Comparison of ENCODE assay signal across 18 cellular contexts in the genomic region with DNA sequence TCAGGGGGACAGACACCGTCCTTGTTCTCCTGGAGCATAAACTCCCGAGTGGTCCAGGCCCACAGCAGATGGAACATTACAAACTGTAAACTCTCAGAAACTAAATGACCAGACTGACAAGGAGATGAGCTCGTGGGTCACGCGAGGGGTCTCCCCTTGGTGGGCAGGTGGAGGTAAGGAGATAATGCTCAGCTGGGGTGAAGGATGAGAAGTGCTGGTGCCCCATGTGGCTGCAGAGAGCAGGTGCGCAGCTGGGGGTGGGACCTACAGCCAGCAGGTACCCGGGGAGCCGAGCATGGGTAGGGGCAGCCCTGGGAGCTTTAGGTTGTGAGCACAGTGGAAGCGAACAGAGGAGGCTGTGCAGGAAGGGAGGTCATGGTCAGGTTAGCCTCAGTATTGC. TPM values are rescaled to one million over a fixed set of nuclear protein-coding genes. Genes with fewer than 3 reads are reported as not detected.
A peak's percentile ranks its signal among the peaks of the same experiment; 100 is the strongest.
DNase-seq lines count a peak whose midpoint lies in the region; ATAC-seq, FAIRE-seq and TF ChIP-seq lines count a peak whose summit lies in the region.
"Had no signal": no experiment of that assay in that cellular context is flagged by ENCODE, and none has a peak within 500 bp of the region (broad histone marks: within the 10 kb centered on the region; RNA-seq: fewer than 3 reads in every experiment).

No MANE protein-coding gene starts in this region.

- no peak overlapping the region for H4K91ac ChIP-seq in H9 (ENCODE audit: insufficient read length, low read depth, low read length)

- no peak overlapping the region for H3K18ac ChIP-seq in H9 (ENCODE audit: insufficient read length, low read depth, low read length)

- dilution Hi-C loops in keratinocyte (cut with MboI; ENCODE audit: extremely low pct_ligation_motif_present, low sequenced_read_pairs), result no loop called here

- H3K36me3 ChIP-seq in DND-41 (ENCODE audit: insufficient read depth, low read length) (no peaks in the 10 kb centered on the region), keratinocyte (ENCODE audit: control insufficient read depth in 2 of 2, extremely low read depth in 1 of 2, insufficient read depth in 2 of 2, low read length in 2 of 2) (no peaks in the 10 kb centered on the region), gastrocnemius medialis (no peaks in the 10 kb centered on the region)
- H3K36me3 ChIP-seq: BLaER1 treated with 17β-estradiol and CSF1 and Interleukin-3, amounts not matched to agents 10 nM and 100 nM had no signal

- no peaks in the 10 kb centered on the region for H3K4me1 ChIP-seq in DND-41 (ENCODE audit: insufficient read depth, low read length)
- no peaks in the 10 kb centered on the region for H3K4me1 ChIP-seq in H9 (ENCODE audit: insufficient read depth, low read length)
- H3K4me1 ChIP-seq in keratinocyte (ENCODE audit: control insufficient read depth, extremely low read depth, insufficient read depth, low read length), result no peaks in the 10 kb centered on the region
- H3K4me1 ChIP-seq in gastrocnemius medialis, result no peaks in the 10 kb centered on the region
- H3K4me1 ChIP-seq: BLaER1 treated with 17β-estradiol and CSF1 and Interleukin-3, amounts not matched to agents 10 nM and 100 nM had no signal

- H3K4me3 Mint-ChIP-seq in H9 (no peak overlapping the region; a peak in 1 of 5 replicates), brain (no peak overlapping the region), mesothelial cell of epicardium (no peak overlapping the region)

- H2BK12ac ChIP-seq in H9 (ENCODE audit: insufficient read length, low read depth, low read length), result no peak overlapping the region

- no peaks in the 10 kb centered on the region for H3K79me1 ChIP-seq in H9 (ENCODE audit: insufficient read depth, low read depth, low read length, poor library complexity, severe bottlenecking)

- H3K27ac ChIP-seq in DND-41 (ENCODE audit: low read length) (no peak overlapping the region), H9 (ENCODE audit: insufficient read length, low read depth, low read length) (no peak overlapping the region), keratinocyte (ENCODE audit: control insufficient read depth, insufficient read depth, low read length) (no peak overlapping the region), gastrocnemius medialis (no peak overlapping the region)
- H3K27ac ChIP-seq: BLaER1 treated with 17β-estradiol and CSF1 and Interleukin-3, amounts not matched to agents 10 nM and 100 nM; RWPE1 had no signal

- H2BK5ac ChIP-seq in H9 (ENCODE audit: insufficient read length, low read length), result no peak overlapping the region

- H3K9me3 ChIP-seq in DND-41 (ENCODE audit: insufficient read depth, low read length, severe bottlenecking) (no peaks in the 10 kb centered on the region), H9 (ENCODE audit: control insufficient read depth, low read depth, low read length) (no peaks in the 10 kb centered on the region), keratinocyte (ENCODE audit: control insufficient read depth, low read depth, low read length) (no peaks in the 10 kb centered on the region), gastrocnemius medialis (no peaks in the 10 kb centered on the region)
- H3K9me3 ChIP-seq: BLaER1 treated with 17β-estradiol and CSF1 and Interleukin-3, amounts not matched to agents 10 nM and 100 nM had no signal

- no peak overlapping the region for H3K4me3 ChIP-seq in DND-41 (ENCODE audit: low read depth in 1 of 2, low read length in 2 of 2)
- no peak overlapping the region for H3K4me3 ChIP-seq in keratinocyte (ENCODE audit: control insufficient read depth in 2 of 3, extremely low read depth in 1 of 3, insufficient read depth in 2 of 3, low read depth in 1 of 3, low read length in 3 of 3)
- H3K4me3 ChIP-seq in gastrocnemius medialis, result no peak overlapping the region
- H3K4me3 ChIP-seq: BLaER1 treated with 17β-estradiol and CSF1 and Interleukin-3, amounts not matched to agents 10 nM and 100 nM had no signal

- peaks cover 0 to 7% of the 10 kb centered on the region in 2 experiments; a peak in 3 of 5 replicates for H3K9me3 Mint-ChIP-seq in H9
- H3K9me3 Mint-ChIP-seq in brain, result peaks cover 0 to 6% (median 0%) of the 10 kb centered on the region in 5 experiments
- no peaks in the 10 kb centered on the region for H3K9me3 Mint-ChIP-seq in mesothelial cell of epicardium

- intact Hi-C loops in gastrocnemius medialis (cut with DNase I; ENCODE audit: low total_unique reads), result no loop called here

- H3K23ac ChIP-seq in H9 (ENCODE audit: insufficient read length, low read depth, low read length), result no peak overlapping the region

- H3K23me2 ChIP-seq in H9 (ENCODE audit: insufficient read length, low read depth, low read length, poor library complexity, severe bottlenecking), result no peaks in the 10 kb centered on the region

- H3K4me1 Mint-ChIP-seq in H9 (peaks cover 0 to 6% of the 10 kb centered on the region in 2 experiments; a peak in 3 of 4 replicates), brain (peaks cover 48% of the 10 kb centered on the region), mesothelial cell of epicardium (no peaks in the 10 kb centered on the region)
- H3K4me1 Mint-ChIP-seq: CD8-positive, alpha-beta memory T cell had no signal

- no peak overlapping the region for H3K9ac ChIP-seq in DND-41 (ENCODE audit: low read depth, low read length)
- no peak overlapping the region for H3K9ac ChIP-seq in H9 (ENCODE audit: extremely low read depth, insufficient read length, low read length)
- no peak overlapping the region for H3K9ac ChIP-seq in keratinocyte (ENCODE audit: control insufficient read depth, extremely low read depth, insufficient read depth, low read length)
- H3K9ac ChIP-seq: BLaER1 treated with 17β-estradiol and CSF1 and Interleukin-3, amounts not matched to agents 10 nM and 100 nM had no signal

- no peaks in the 10 kb centered on the region for H4K20me1 ChIP-seq in DND-41 (ENCODE audit: insufficient read depth, low read length)
- no peaks in the 10 kb centered on the region for H4K20me1 ChIP-seq in H9 (ENCODE audit: control insufficient read depth, insufficient read depth, insufficient read length)
- peaks cover 2% of the 10 kb centered on the region for H4K20me1 ChIP-seq in keratinocyte (ENCODE audit: control insufficient read depth, extremely low read depth, insufficient read depth, low read length)

- H3K27me3 ChIP-seq in DND-41 (ENCODE audit: insufficient read depth, low read length, poor library complexity) (no peaks in the 10 kb centered on the region), H9 (ENCODE audit: insufficient read depth, low read length) (no peaks in the 10 kb centered on the region), keratinocyte (ENCODE audit: control insufficient read depth, extremely low read depth, insufficient read depth, low read length) (no peaks in the 10 kb centered on the region), gastrocnemius medialis (no peaks in the 10 kb centered on the region)
- H3K27me3 ChIP-seq: BLaER1 treated with 17β-estradiol and CSF1 and Interleukin-3, amounts not matched to agents 10 nM and 100 nM had no signal

- in situ Hi-C loops in gastrocnemius medialis (cut with MboI; ENCODE audit: low sequenced_read_pairs in 4 of 4), result no loop called here

- FAIRE-seq in keratinocyte (lab: Jason Lieb, UNC), result no peak
- FAIRE-seq: D721Med had no signal

- H3K79me2 ChIP-seq in DND-41 (ENCODE audit: insufficient read depth, low read length) (no peaks in the 10 kb centered on the region), H9 (ENCODE audit: insufficient read depth, low read length) (no peaks in the 10 kb centered on the region), keratinocyte (ENCODE audit: control insufficient read depth, insufficient read depth, low read length) (no peaks in the 10 kb centered on the region)

- no peak overlapping the region for H2AK5ac ChIP-seq in H9 (ENCODE audit: insufficient read length, low read length)

- H2BK15ac ChIP-seq in H9 (ENCODE audit: low read depth, low read length), result no peak overlapping the region

- H3K27me3 Mint-ChIP-seq in H9 (ENCODE audit: low read depth) (peaks cover 11% of the 10 kb centered on the region), brain (peaks cover 9% of the 10 kb centered on the region), mesothelial cell of epicardium (ENCODE audit: low read depth) (peaks cover 16% of the 10 kb centered on the region)

- peaks cover 0 to 10% (median 0%) of the 10 kb centered on the region in 3 experiments; a peak in 3 of 7 replicates for H3K36me3 Mint-ChIP-seq in H9 (ENCODE audit: insufficient read depth in 1 of 3, low read depth in 3 of 3)
- H3K36me3 Mint-ChIP-seq in brain, result no peaks in the 10 kb centered on the region
- H3K36me3 Mint-ChIP-seq in mesothelial cell of epicardium, result no peaks in the 10 kb centered on the region
- H3K36me3 Mint-ChIP-seq: CD8-positive, alpha-beta memory T cell had no signal

- TF ChIP-seq POLR2A in gastrocnemius medialis (IDR thresholded peaks at IDR 0.05), result no peak

- no peak overlapping the region for H2BK20ac ChIP-seq in H9 (ENCODE audit: low read depth, low read length, poor library complexity, severe bottlenecking)

- H3K27ac Mint-ChIP-seq in H9 (peak overlapping the region in 1 of 3 experiments; percentile 84; a peak in 2 of 7 replicates), brain (peak overlapping the region in 3 of 5 experiments; percentile 18 to 41 (median 35)), mesothelial cell of epicardium (no peak overlapping the region)
- H3K27ac Mint-ChIP-seq: CD8-positive, alpha-beta memory T cell had no signal

- H2AFZ ChIP-seq in DND-41 (ENCODE audit: low read depth, low read length) (no peak overlapping the region), H9 (ENCODE audit: low read length) (no peak overlapping the region), keratinocyte (ENCODE audit: control insufficient read depth, low read length) (no peak overlapping the region)

- H2BK120ac ChIP-seq in H9 (ENCODE audit: low read depth, low read length, poor library complexity, severe bottlenecking), result no peak overlapping the region

- no peak overlapping the region for H3K4ac ChIP-seq in H9 (ENCODE audit: low read depth, low read length)

- no CpG with 5 or more reads among the region's 9 CpGs for WGBS in H9 (ENCODE audit: extremely low coverage, insufficient read length, low lambda C conversion rate)

- H3K56ac ChIP-seq in H9 (ENCODE audit: insufficient read length, low read depth, low read length), result no peak overlapping the region

- no peak overlapping the region for H3K14ac ChIP-seq in H9 (ENCODE audit: insufficient read depth, low read length)

- DNase-seq in DND-41 (no peak), H9 (peak; percentile 40), keratinocyte (ENCODE audit: low read depth, low spot score) (no peak), mesothelial cell of epicardium (ENCODE audit: low spot score in 2 of 2, unreplicated experiment in 2 of 2) (no peak), gastrocnemius medialis (no peak)
- DNase-seq: CD8-positive, alpha-beta memory T cell; MM.1S; NCI-H1105; NCI-H187; NCI-H446; NCI-H69 had no signal

- H4K8ac ChIP-seq in H9 (replicated peaks; ENCODE audit: insufficient read length, low read depth, low read length), result no peak overlapping the region

- H3T11ph ChIP-seq in H9 (ENCODE audit: low read length), result no peak overlapping the region

- TF ChIP-seq CTCF in DND-41 (IDR thresholded peaks at IDR 0.05; ENCODE audit: borderline replicate concordance, extremely low read depth, low read length, poor library complexity, severe bottlenecking) (peak; percentile 17), H9 (conservative IDR thresholded peaks at IDR 0.05) (peak; percentile 48), brain (conservative IDR thresholded peaks at IDR 0.05) (no peak), keratinocyte (optimal IDR thresholded peaks at IDR 0.05 in 1 of 3, IDR thresholded peaks at IDR 0.05 in 1 of 3, conservative IDR thresholded peaks at IDR 0.05 in 1 of 3; ENCODE audit: extremely low read depth in 1 of 3, insufficient read depth in 2 of 3, low read length in 3 of 3) (peak in 2 of 3 experiments; percentile 14 to 26), mesothelial cell of epicardium (IDR thresholded peaks at IDR 0.05; ENCODE audit: unreplicated experiment) (no peak), gastrocnemius medialis (IDR thresholded peaks at IDR 0.05 in 4 of 5, conservative IDR thresholded peaks at IDR 0.05 in 1 of 5) (no peak)

- H3K4me2 ChIP-seq in DND-41 (ENCODE audit: insufficient read depth, low read length) (no peak overlapping the region), H9 (ENCODE audit: insufficient read depth, insufficient read length, low read length) (no peak overlapping the region), keratinocyte (ENCODE audit: control insufficient read depth, extremely low read depth, insufficient read depth, low read depth, low read length) (no peak overlapping the region)
- H3K4me2 ChIP-seq: BLaER1 treated with 17β-estradiol and CSF1 and Interleukin-3, amounts not matched to agents 10 nM and 100 nM had no signal

- no peak overlapping the region for H4K5ac ChIP-seq in H9 (ENCODE audit: insufficient read length, low read depth, low read length)

- ATAC-seq in DND-41 (ENCODE audit: insufficient read depth, low read depth) (no peak), GM21825 (IDR thresholded peaks at IDR 0.05; ENCODE audit: unreplicated experiment) (no peak), gastrocnemius medialis (no peak), GM19397 (IDR thresholded peaks at IDR 0.05; ENCODE audit: unreplicated experiment) (no peak)

- no peaks in the 10 kb centered on the region for H3K9me1 ChIP-seq in keratinocyte (ENCODE audit: control insufficient read depth, extremely low read depth, insufficient read depth, low read length)

RNA-seq across cellular contexts. Expression of gene AJAP1, which starts 40.1 kb away (rescaled TPM):
- total RNA-seq in H9 (2021), result 6.6 and 8.6 TPM in 2 replicates
- polyA plus RNA-seq in brain (ENCODE audit: insufficient read depth, low read depth, low replicate concordance), result 2.3 TPM
- polyA plus RNA-seq in keratinocyte, result 2.2 to 2.8 TPM (median 2.5 TPM) in 3 replicates
- 1.9 TPM for polyA plus RNA-seq in keratinocyte (2011; ENCODE audit: low read depth)
- 1.8 and 2.4 TPM in 2 replicates for polyA plus RNA-seq in keratinocyte (2011; cell fraction: cytosol; rRNA removed)
- 3.4 and 4.7 TPM in 2 replicates for polyA plus RNA-seq in keratinocyte (2011; cell fraction: nucleus; rRNA removed)
- 2.3 and 3.6 TPM in 2 replicates for polyA plus RNA-seq in keratinocyte (2012; ENCODE audit: low replicate concordance)
- 1.7 to 3.4 TPM (median 1.8 TPM) in 3 replicates for polyA minus RNA-seq in keratinocyte
- polyA minus RNA-seq in keratinocyte (2011; cell fraction: cytosol; rRNA and poly(A)+ RNA removed), result 3.5 TPM
- 3.1 and 4.1 TPM in 2 replicates for polyA minus RNA-seq in keratinocyte (2011; cell fraction: nucleus; rRNA and poly(A)+ RNA removed)
- 2.2 to 2.4 TPM (median 2.2 TPM) in 3 replicates for total RNA-seq in mesothelial cell of epicardium
- under 1 TPM in 3 of 4 donors, not detected in 1; 0.03 to 0.18 (median 0.05) TPM for total RNA-seq in gastrocnemius medialis
- total RNA-seq: A172; CD8-positive, alpha-beta memory T cell had no signal
- polyA plus RNA-seq: CD8-positive, alpha-beta memory T cell had no signal

Comparison
In these comparisons a context has a peak if more than half of its experiments do, and no peak if none do; other contexts are left out.
1. CTCF ChIP-seq: peak in DND-41 (single experiment), H9 (single experiment) and keratinocyte (2 of 3); none in brain (0 of 2), mesothelial cell of epicardium (single experiment) and gastrocnemius medialis (0 of 5).